In the genomic region with DNA sequence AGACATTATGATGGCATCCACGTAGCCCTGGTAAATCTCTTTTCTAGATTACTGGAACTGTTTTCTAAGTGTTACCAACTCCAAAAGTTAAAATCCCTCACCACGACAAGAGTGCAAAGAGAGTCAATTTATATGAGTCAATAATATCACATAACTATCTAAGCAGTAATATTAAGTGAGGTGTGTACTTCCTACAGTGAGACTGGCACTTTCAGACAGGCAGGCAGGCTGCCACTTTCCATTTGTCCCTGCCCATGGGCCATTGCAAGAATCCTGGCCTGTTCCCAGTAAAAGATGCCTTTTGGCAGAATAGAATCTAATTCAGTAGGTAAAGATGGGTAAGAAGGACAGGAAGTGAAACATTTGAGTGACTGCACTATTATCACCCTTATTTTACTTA, we compare ENCODE assay signal across 18 cellular contexts.
A peak's percentile ranks its signal among the peaks of the same experiment; 100 is the strongest.
DNase-seq lines count a peak whose midpoint lies in the region; ATAC-seq, FAIRE-seq and TF ChIP-seq lines count a peak whose summit lies in the region.
"Had no signal": no experiment of that assay in that cellular context is flagged by ENCODE, and none has a peak within 500 bp of the region (broad histone marks: within the 10 kb centered on the region; RNA-seq: fewer than 3 reads in every experiment).

No MANE protein-coding gene starts in this region.

- H3F3A ChIP-seq in PC-3 (ENCODE audit: low read length, unreplicated experiment), result no peaks in the 10 kb centered on the region

- H3K36me3 ChIP-seq in mammary epithelial cell (ENCODE audit: insufficient read depth, low read length), result no peaks in the 10 kb centered on the region
- no peaks in the 10 kb centered on the region for H3K36me3 ChIP-seq in PC-3 (ENCODE audit: low read depth, low read length)
- H3K36me3 ChIP-seq: HAP-1 had no signal

- H4K20me1 ChIP-seq in mammary epithelial cell (ENCODE audit: insufficient read depth, low read length) (no peaks in the 10 kb centered on the region), PC-3 (ENCODE audit: low read length) (no peaks in the 10 kb centered on the region)

- POLR2A ChIA-PET in MCF 10A (lab: Yijun Ruan, JAX) (no interaction called here), PC-3 (lab: Charles Lee; ENCODE audit: unreplicated experiment) (no interaction called here)

- H3K79me2 ChIP-seq in mammary epithelial cell (ENCODE audit: insufficient read depth, low read length), result no peaks in the 10 kb centered on the region
- H3K79me2 ChIP-seq in PC-3 (ENCODE audit: low read length), result no peaks in the 10 kb centered on the region

- no peaks in the 10 kb centered on the region for H3K9me2 ChIP-seq in PC-3 (replicated peaks; ENCODE audit: low read length)

- H3K9me3 Mint-ChIP-seq in MCF 10A (ENCODE audit: unreplicated experiment), result no peaks in the 10 kb centered on the region
- H3K9me3 Mint-ChIP-seq: CD4-positive, alpha-beta memory T cell; HFFc6 had no signal

- DNase-seq in mammary epithelial cell, result no peak
- DNase-seq in MCF 10A (ENCODE audit: unreplicated experiment), result no peak
- DNase-seq in PC-3, result peak; percentile 10
- DNase-seq in epithelial cell of esophagus (ENCODE audit: low read depth), result peak; percentile 25
- DNase-seq in D721Med (ENCODE audit: insufficient read length, low spot score), result no peak
- DNase-seq in stimulated activated CD4-positive, alpha-beta T cell treated with anti-CD3 and anti-CD28 coated beads, Interleukin-1b, Interleukin-23, amount 100 ng/mL, for 48 hours, result no peak
- DNase-seq: C1 segment of cervical spinal cord; CD4-positive, alpha-beta memory T cell; COR-L47; DMS 273 treated with DMSO at 0.1 percent for 48 hours; DMS79; EL; GDM1; GOT3; HFFc6 had no signal

- no peaks in the 10 kb centered on the region for H3K27me3 ChIP-seq in mammary epithelial cell (ENCODE audit: insufficient read depth, low read length)
- H3K27me3 ChIP-seq in PC-3 (ENCODE audit: low read length), result no peaks in the 10 kb centered on the region

- peaks cover 9% of the 10 kb centered on the region for H3K4me1 Mint-ChIP-seq in MCF 10A (ENCODE audit: insufficient read depth, unreplicated experiment)

- BruUV-seq in mammary epithelial cell (replicated peaks; lab: Mats Ljungman, UMichigan) (no TSS peak), MCF 10A (replicated peaks; lab: Mats Ljungman, UMichigan) (no TSS peak), PC-3 (replicated peaks; lab: Mats Ljungman, UMichigan) (no TSS peak)

- peaks cover 37% of the 10 kb centered on the region for H3K4me1 ChIP-seq in mammary epithelial cell (ENCODE audit: insufficient read depth, low read length)
- H3K4me1 ChIP-seq in PC-3 (ENCODE audit: insufficient read depth, low read length), result no peaks in the 10 kb centered on the region; the same call in 1 of the 2 replicates
- H3K4me1 ChIP-seq: HAP-1 had no signal

- intact Hi-C loops in mammary epithelial cell (cut with micrococcal nuclease), result no loop called here
- intact Hi-C loops in MCF 10A (cut with micrococcal nuclease), result no loop called here
- intact Hi-C loops in PC-3 (cut with micrococcal nuclease), result no loop called here

- 10% methylated on average over 2 of the region's 2 CpGs for WGBS in mammary epithelial cell (ENCODE audit: low coverage, missing lambda C conversion rate)

- H3K27ac ChIP-seq in mammary epithelial cell (ENCODE audit: insufficient read depth, low read depth, low read length) (no peak overlapping the region), PC-3 (ENCODE audit: low read length) (no peak overlapping the region)

- FAIRE-seq in D721Med (lab: Jason Lieb, UNC), result no peak
- FAIRE-seq: H54 had no signal

- H3K36me3 Mint-ChIP-seq in MCF 10A (ENCODE audit: insufficient read depth, unreplicated experiment), result peaks cover 8% of the 10 kb centered on the region

- H2AFZ ChIP-seq in mammary epithelial cell (ENCODE audit: low read depth, low read length) (no peak overlapping the region), PC-3 (ENCODE audit: low read length) (no peak overlapping the region)

- in situ Hi-C loops in mammary epithelial cell (cut with MboI; ENCODE audit: low sequenced_read_pairs in 2 of 2), result no loop called here

- H3K27me3 Mint-ChIP-seq in MCF 10A (ENCODE audit: insufficient read depth, unreplicated experiment), result no peaks in the 10 kb centered on the region
- H3K27me3 Mint-ChIP-seq: CD4-positive, alpha-beta memory T cell had no signal

- no peak for TF ChIP-seq CTCF in mammary epithelial cell (conservative IDR thresholded peaks at IDR 0.05 in 1 of 2, IDR thresholded peaks at IDR 0.05 in 1 of 2; ENCODE audit: extremely low read depth in 1 of 2, insufficient read depth in 1 of 2, low read depth in 1 of 2, low read length in 2 of 2)
- no peak for TF ChIP-seq CTCF in MCF 10A (IDR thresholded peaks at IDR 0.05; ENCODE audit: unreplicated experiment)
- TF ChIP-seq CTCF in PC-3 (conservative IDR thresholded peaks at IDR 0.05; ENCODE audit: low read depth, low read length), result no peak
- no peak for TF ChIP-seq CTCF in epithelial cell of esophagus (IDR thresholded peaks at IDR 0.05; ENCODE audit: insufficient read depth, low read depth, low read length, missing control alignments)
- TF ChIP-seq CTCF in D721Med (IDR thresholded peaks at IDR 0.05; ENCODE audit: insufficient read depth, missing control alignments), result no peak

- peak overlapping the region; percentile 16 for H3K4me2 ChIP-seq in mammary epithelial cell (ENCODE audit: insufficient read depth, low read depth, low read length)
- no peak overlapping the region for H3K4me2 ChIP-seq in PC-3 (ENCODE audit: low read length)

- no peak overlapping the region for H3K27ac Mint-ChIP-seq in MCF 10A (ENCODE audit: low read depth, unreplicated experiment)
- H3K27ac Mint-ChIP-seq: CD4-positive, alpha-beta memory T cell had no signal

- no peaks in the 10 kb centered on the region for H3K9me3 ChIP-seq in mammary epithelial cell (replicated peaks; ENCODE audit: insufficient read depth, low read length)
- H3K9me3 ChIP-seq in PC-3 (ENCODE audit: low read length), result no peaks in the 10 kb centered on the region
- H3K9me3 ChIP-seq: HAP-1 had no signal

- ATAC-seq in PC-3, result peak; percentile 50
- ATAC-seq: GM12878 had no signal

- H3K9ac ChIP-seq in mammary epithelial cell (ENCODE audit: insufficient read depth, low read length) (no peak overlapping the region), PC-3 (ENCODE audit: low read length) (no peak overlapping the region)

- CTCF ChIA-PET in mammary epithelial cell (lab: Charles Lee; ENCODE audit: low non-redundant PET) (no interaction called here), MCF 10A (lab: Yijun Ruan, JAX) (no interaction called here), PC-3 (lab: Charles Lee) (no interaction called here)

- no peak overlapping the region for H3K4me3 Mint-ChIP-seq in MCF 10A (ENCODE audit: unreplicated experiment)
- H3K4me3 Mint-ChIP-seq: CD4-positive, alpha-beta memory T cell; HFFc6 had no signal

- no peak overlapping the region for H3K4me3 ChIP-seq in mammary epithelial cell (replicated peaks in 1 of 3; ENCODE audit: insufficient read depth in 1 of 3, low read depth in 2 of 3, low read length in 3 of 3)
- no peak overlapping the region for H3K4me3 ChIP-seq in PC-3 (ENCODE audit: low read length)
- no peak overlapping the region for H3K4me3 ChIP-seq in epithelial cell of esophagus (ENCODE audit: low read length)
- H3K4me3 ChIP-seq: GM12878, HAP-1 had no signal

- dilution Hi-C loops in mammary epithelial cell (cut with HindIII; ENCODE audit: low sequenced_read_pairs), result no loop called here

Comparison
In these comparisons a context has a peak if more than half of its experiments do, and no peak if none do; other contexts are left out.
1. DNase-seq: peak in PC-3 (single experiment) and epithelial cell of esophagus (single experiment); none in mammary epithelial cell (single experiment), MCF 10A (single experiment), D721Med (single experiment) and stimulated activated CD4-positive, alpha-beta T cell treated with anti-CD3 and anti-CD28 coated beads, Interleukin-1b, Interleukin-23, amount 100 ng/mL, for 48 hours (single experiment).